ENCODE assay signal across 1 cellular context in the genomic region with DNA sequence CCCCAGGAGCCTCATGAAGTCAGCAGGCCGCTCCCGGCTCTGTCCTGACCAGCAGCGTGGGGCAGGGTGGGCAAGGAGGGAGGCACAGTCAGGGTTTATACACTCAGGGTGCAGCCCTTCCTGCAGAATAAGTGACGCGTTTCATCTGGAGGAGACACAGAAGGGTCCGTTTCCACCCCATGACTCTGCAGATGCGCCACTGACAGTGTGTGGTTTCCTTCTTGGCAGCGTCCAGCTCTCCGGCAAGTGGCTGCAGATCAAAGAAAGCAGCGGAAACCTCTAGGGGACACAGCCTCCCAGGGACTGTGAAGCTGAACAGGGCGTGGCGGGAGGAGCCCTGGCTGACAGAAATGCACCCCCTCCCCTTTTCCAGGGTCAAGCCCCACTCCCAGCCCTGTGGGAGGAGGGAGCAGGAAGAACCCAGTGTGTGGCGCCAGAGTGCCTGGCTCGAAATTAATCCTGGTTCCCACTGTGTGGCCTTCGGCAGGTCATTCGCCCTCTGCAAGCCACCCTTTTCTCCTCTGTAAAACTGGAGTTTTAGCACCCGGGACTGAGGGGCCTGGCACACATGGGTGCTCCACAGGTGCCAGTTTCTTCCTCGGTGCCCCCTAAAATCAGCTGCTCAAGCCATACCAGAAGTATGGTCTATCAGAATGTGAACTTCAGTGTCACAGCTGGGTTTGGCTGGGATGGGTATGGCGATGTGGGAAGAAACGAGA.
A peak's percentile ranks its signal among the peaks of the same experiment; 100 is the strongest.
TF ChIP-seq lines count a peak whose summit lies in the region.

No MANE protein-coding gene starts in this region.

TF ChIP-seq in HepG2, 621 proteins besides CTCF, POLR2A, EP300 and RAD21 (continued from another document and continues in another):
- TF ChIP-seq, protein P1, sequence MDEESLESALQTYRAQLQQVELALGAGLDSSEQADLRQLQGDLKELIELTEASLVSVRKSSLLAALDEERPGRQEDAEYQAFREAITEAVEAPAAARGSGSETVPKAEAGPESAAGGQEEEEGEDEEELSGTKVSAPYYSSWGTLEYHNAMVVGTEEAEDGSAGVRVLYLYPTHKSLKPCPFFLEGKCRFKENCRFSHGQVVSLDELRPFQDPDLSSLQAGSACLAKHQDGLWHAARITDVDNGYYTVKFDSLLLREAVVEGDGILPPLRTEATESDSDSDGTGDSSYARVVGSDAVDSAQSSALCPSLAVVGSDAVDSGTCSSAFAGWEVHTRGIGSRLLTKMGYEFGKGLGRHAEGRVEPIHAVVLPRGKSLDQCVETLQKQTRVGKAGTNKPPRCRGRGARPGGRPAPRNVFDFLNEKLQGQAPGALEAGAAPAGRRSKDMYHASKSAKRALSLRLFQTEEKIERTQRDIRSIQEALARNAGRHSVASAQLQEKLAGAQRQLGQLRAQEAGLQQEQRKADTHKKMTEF (CRISPR knock-in tag; IDR thresholded peaks at IDR 0.05), result peak; percentile 76
- TF ChIP-seq ZKSCAN1 (IDR thresholded peaks at IDR 0.05; ENCODE audit: low read length) (peak; percentile 38; the same call in 1 of the 2 replicates), PHF20 (CRISPR knock-in tag; IDR thresholded peaks at IDR 0.05) (no peak), MATR3 (CRISPR knock-in tag; IDR thresholded peaks at IDR 0.05) (no peak), ZBTB7B (CRISPR knock-in tag; IDR thresholded peaks at IDR 0.05) (0 out of 2 replicates have a peak, but pooled peaks have one; percentile 45), YEATS2 (CRISPR knock-in tag; IDR thresholded peaks at IDR 0.05; ENCODE audit: borderline replicate concordance) (peak; percentile 47; the same call in 1 of the 2 replicates), SP4 (CRISPR knock-in tag; IDR thresholded peaks at IDR 0.05) (peak; percentile 55; the same call in 1 of the 2 replicates), KMT2A (CRISPR knock-in tag; IDR thresholded peaks at IDR 0.05) (peak; percentile 13; the same call in 1 of the 2 replicates), SOX5 (CRISPR knock-in tag; IDR thresholded peaks at IDR 0.05; ENCODE audit: borderline replicate concordance) (peak; percentile 84), ZNF331 (CRISPR knock-in tag; IDR thresholded peaks at IDR 0.05) (peak; percentile 85), KDM5B (CRISPR knock-in tag; IDR thresholded peaks at IDR 0.05; ENCODE audit: borderline replicate concordance) (peak; percentile 20), TGIF2 (CRISPR knock-in tag; IDR thresholded peaks at IDR 0.05) (peak; percentile 72), LCORL (IDR thresholded peaks at IDR 0.05) (no peak), LCORL (CRISPR knock-in tag; IDR thresholded peaks at IDR 0.05) (peak; percentile 87), ZNF230 (CRISPR knock-in tag; IDR thresholded peaks at IDR 0.05) (0 out of 2 replicates have a peak, but pooled peaks have one; percentile 29), MIER2 (CRISPR knock-in tag; IDR thresholded peaks at IDR 0.05) (peak; percentile 21; the same call in 1 of the 2 replicates), FIP1L1 (IDR thresholded peaks at IDR 0.05; ENCODE audit: borderline replicate concordance, insufficient read depth, low read depth, low read length) (no peak), TCF7 (IDR thresholded peaks at IDR 0.05; ENCODE audit: low read depth) (peak; percentile 74), SRF (IDR thresholded peaks at IDR 0.05; ENCODE audit: low read depth, low read length) (no peak), NR2F6 (IDR thresholded peaks at IDR 0.05) (peak; percentile 66; the same call in 1 of the 2 replicates), NR2F6 (CRISPR knock-in tag; IDR thresholded peaks at IDR 0.05) (peak; percentile 71), FOXO1 (CRISPR knock-in tag; IDR thresholded peaks at IDR 0.05) (peak; percentile 43), MED1 (CRISPR knock-in tag; IDR thresholded peaks at IDR 0.05) (peak; percentile 84), ZNF761 (CRISPR knock-in tag; conservative IDR thresholded peaks at IDR 0.05) (0 out of 2 replicates have a peak, but pooled peaks have one; percentile 59), SOX13 (IDR thresholded peaks at IDR 0.05) (0 out of 2 replicates have a peak, but pooled peaks have one; percentile 13), SOX13 (CRISPR knock-in tag; conservative IDR thresholded peaks at IDR 0.05 in 1 of 2, IDR thresholded peaks at IDR 0.05 in 1 of 2) (peak; percentile 53 to 70; a peak in 2 of 4 replicates), ZFP36L1 (CRISPR knock-in tag; IDR thresholded peaks at IDR 0.05) (no peak), RCOR2 (CRISPR knock-in tag; IDR thresholded peaks at IDR 0.05) (peak; percentile 30; the same call in 1 of the 2 replicates), ZNF432 (CRISPR knock-in tag; IDR thresholded peaks at IDR 0.05; ENCODE audit: borderline replicate concordance) (no peak), KLF16 (CRISPR knock-in tag; IDR thresholded peaks at IDR 0.05) (peak in 1 of 2 experiments; percentile 36; a peak in 1 of 4 replicates), ASH2L (IDR thresholded peaks at IDR 0.05; ENCODE audit: insufficient read length, low read depth, low read length) (peak; percentile 40), KLF9 (CRISPR knock-in tag; IDR thresholded peaks at IDR 0.05; ENCODE audit: low read depth) (peak; percentile 37; the same call in 1 of the 2 replicates), JUND (CRISPR knock-in tag; IDR thresholded peaks at IDR 0.05) (peak; percentile 64; the same call in 1 of the 2 replicates), SAP130 (CRISPR knock-in tag; IDR thresholded peaks at IDR 0.05; ENCODE audit: low read depth) (peak; percentile 89), MTA1 (CRISPR knock-in tag; IDR thresholded peaks at IDR 0.05; ENCODE audit: borderline replicate concordance) (peak; percentile 90; the same call in 1 of the 2 replicates), RXRA (CRISPR knock-in tag; IDR thresholded peaks at IDR 0.05) (peak; percentile 88), AHR (CRISPR knock-in tag; IDR thresholded peaks at IDR 0.05) (peak; percentile 22; the same call in 1 of the 2 replicates), ZNF441 (CRISPR knock-in tag; IDR thresholded peaks at IDR 0.05; ENCODE audit: borderline replicate concordance) (peak; percentile 53; the same call in 1 of the 2 replicates), ZNF605 (CRISPR knock-in tag; IDR thresholded peaks at IDR 0.05) (peak; percentile 72; the same call in 1 of the 2 replicates), NONO (IDR thresholded peaks at IDR 0.05) (no peak), NONO (CRISPR knock-in tag; conservative IDR thresholded peaks at IDR 0.05) (0 out of 2 replicates have a peak, but pooled peaks have one; percentile 55), ZNF674 (CRISPR knock-in tag; IDR thresholded peaks at IDR 0.05; ENCODE audit: low read depth) (no peak)
- TF ChIP-seq, protein P2, sequence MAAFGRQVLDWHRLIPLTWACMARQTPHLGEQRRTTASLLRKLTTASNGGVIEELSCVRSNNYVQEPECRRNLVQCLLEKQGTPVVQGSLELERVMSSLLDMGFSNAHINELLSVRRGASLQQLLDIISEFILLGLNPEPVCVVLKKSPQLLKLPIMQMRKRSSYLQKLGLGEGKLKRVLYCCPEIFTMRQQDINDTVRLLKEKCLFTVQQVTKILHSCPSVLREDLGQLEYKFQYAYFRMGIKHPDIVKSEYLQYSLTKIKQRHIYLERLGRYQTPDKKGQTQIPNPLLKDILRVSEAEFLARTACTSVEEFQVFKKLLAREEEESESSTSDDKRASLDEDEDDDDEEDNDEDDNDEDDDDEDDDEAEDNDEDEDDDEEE (CRISPR knock-in tag; IDR thresholded peaks at IDR 0.05), result no peak
- TF ChIP-seq, protein P3, sequence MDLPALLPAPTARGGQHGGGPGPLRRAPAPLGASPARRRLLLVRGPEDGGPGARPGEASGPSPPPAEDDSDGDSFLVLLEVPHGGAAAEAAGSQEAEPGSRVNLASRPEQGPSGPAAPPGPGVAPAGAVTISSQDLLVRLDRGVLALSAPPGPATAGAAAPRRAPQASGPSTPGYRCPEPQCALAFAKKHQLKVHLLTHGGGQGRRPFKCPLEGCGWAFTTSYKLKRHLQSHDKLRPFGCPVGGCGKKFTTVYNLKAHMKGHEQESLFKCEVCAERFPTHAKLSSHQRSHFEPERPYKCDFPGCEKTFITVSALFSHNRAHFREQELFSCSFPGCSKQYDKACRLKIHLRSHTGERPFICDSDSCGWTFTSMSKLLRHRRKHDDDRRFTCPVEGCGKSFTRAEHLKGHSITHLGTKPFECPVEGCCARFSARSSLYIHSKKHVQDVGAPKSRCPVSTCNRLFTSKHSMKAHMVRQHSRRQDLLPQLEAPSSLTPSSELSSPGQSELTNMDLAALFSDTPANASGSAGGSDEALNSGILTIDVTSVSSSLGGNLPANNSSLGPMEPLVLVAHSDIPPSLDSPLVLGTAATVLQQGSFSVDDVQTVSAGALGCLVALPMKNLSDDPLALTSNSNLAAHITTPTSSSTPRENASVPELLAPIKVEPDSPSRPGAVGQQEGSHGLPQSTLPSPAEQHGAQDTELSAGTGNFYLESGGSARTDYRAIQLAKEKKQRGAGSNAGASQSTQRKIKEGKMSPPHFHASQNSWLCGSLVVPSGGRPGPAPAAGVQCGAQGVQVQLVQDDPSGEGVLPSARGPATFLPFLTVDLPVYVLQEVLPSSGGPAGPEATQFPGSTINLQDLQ (CRISPR knock-in tag; IDR thresholded peaks at IDR 0.05), result no peak
- TF ChIP-seq, protein P4, sequence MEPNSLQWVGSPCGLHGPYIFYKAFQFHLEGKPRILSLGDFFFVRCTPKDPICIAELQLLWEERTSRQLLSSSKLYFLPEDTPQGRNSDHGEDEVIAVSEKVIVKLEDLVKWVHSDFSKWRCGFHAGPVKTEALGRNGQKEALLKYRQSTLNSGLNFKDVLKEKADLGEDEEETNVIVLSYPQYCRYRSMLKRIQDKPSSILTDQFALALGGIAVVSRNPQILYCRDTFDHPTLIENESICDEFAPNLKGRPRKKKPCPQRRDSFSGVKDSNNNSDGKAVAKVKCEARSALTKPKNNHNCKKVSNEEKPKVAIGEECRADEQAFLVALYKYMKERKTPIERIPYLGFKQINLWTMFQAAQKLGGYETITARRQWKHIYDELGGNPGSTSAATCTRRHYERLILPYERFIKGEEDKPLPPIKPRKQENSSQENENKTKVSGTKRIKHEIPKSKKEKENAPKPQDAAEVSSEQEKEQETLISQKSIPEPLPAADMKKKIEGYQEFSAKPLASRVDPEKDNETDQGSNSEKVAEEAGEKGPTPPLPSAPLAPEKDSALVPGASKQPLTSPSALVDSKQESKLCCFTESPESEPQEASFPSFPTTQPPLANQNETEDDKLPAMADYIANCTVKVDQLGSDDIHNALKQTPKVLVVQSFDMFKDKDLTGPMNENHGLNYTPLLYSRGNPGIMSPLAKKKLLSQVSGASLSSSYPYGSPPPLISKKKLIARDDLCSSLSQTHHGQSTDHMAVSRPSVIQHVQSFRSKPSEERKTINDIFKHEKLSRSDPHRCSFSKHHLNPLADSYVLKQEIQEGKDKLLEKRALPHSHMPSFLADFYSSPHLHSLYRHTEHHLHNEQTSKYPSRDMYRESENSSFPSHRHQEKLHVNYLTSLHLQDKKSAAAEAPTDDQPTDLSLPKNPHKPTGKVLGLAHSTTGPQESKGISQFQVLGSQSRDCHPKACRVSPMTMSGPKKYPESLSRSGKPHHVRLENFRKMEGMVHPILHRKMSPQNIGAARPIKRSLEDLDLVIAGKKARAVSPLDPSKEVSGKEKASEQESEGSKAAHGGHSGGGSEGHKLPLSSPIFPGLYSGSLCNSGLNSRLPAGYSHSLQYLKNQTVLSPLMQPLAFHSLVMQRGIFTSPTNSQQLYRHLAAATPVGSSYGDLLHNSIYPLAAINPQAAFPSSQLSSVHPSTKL (CRISPR knock-in tag; IDR thresholded peaks at IDR 0.05), result peak; percentile 86
- TF ChIP-seq, protein P5, sequence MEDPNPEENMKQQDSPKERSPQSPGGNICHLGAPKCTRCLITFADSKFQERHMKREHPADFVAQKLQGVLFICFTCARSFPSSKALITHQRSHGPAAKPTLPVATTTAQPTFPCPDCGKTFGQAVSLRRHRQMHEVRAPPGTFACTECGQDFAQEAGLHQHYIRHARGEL (CRISPR knock-in tag; IDR thresholded peaks at IDR 0.05), result no peak
- TF ChIP-seq, protein P6, sequence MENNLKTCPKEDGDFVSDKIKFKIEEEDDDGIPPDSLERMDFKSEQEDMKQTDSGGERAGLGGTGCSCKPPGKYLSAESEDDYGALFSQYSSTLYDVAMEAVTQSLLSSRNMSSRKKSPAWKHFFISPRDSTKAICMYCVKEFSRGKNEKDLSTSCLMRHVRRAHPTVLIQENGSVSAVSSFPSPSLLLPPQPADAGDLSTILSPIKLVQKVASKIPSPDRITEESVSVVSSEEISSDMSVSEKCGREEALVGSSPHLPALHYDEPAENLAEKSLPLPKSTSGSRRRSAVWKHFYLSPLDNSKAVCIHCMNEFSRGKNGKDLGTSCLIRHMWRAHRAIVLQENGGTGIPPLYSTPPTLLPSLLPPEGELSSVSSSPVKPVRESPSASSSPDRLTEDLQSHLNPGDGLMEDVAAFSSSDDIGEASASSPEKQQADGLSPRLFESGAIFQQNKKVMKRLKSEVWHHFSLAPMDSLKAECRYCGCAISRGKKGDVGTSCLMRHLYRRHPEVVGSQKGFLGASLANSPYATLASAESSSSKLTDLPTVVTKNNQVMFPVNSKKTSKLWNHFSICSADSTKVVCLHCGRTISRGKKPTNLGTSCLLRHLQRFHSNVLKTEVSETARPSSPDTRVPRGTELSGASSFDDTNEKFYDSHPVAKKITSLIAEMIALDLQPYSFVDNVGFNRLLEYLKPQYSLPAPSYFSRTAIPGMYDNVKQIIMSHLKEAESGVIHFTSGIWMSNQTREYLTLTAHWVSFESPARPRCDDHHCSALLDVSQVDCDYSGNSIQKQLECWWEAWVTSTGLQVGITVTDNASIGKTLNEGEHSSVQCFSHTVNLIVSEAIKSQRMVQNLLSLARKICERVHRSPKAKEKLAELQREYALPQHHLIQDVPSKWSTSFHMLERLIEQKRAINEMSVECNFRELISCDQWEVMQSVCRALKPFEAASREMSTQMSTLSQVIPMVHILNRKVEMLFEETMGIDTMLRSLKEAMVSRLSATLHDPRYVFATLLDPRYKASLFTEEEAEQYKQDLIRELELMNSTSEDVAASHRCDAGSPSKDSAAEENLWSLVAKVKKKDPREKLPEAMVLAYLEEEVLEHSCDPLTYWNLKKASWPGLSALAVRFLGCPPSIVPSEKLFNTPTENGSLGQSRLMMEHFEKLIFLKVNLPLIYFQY (CRISPR knock-in tag; IDR thresholded peaks at IDR 0.05; ENCODE audit: borderline replicate concordance), result no peak; the same call in 1 of the 2 replicates
- TF ChIP-seq, protein P7, sequence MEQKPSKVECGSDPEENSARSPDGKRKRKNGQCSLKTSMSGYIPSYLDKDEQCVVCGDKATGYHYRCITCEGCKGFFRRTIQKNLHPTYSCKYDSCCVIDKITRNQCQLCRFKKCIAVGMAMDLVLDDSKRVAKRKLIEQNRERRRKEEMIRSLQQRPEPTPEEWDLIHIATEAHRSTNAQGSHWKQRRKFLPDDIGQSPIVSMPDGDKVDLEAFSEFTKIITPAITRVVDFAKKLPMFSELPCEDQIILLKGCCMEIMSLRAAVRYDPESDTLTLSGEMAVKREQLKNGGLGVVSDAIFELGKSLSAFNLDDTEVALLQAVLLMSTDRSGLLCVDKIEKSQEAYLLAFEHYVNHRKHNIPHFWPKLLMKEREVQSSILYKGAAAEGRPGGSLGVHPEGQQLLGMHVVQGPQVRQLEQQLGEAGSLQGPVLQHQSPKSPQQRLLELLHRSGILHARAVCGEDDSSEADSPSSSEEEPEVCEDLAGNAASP (CRISPR knock-in tag; IDR thresholded peaks at IDR 0.05; ENCODE audit: borderline replicate concordance), result peak; percentile 67; the same call in 1 of the 2 replicates
